In genomic region chr9:129669946-129670345, GRCh38 we compare ENCODE assay signal across 2 cellular contexts.
TF ChIP-seq lines count a peak whose summit lies in the region.

No MANE protein-coding gene starts in this region.

TF ChIP-seq in IMR-90, 13 proteins besides CTCF, POLR2A, EP300 and RAD21:
- TF ChIP-seq FOS (IDR thresholded peaks at IDR 0.05; ENCODE audit: low read depth, low read length) (no peak), RFX5 (IDR thresholded peaks at IDR 0.05; ENCODE audit: low read depth, low read length) (no peak), SMC3 (IDR thresholded peaks at IDR 0.05; ENCODE audit: low read depth, low read length) (no peak), BHLHE40 (IDR thresholded peaks at IDR 0.05; ENCODE audit: low read depth, low read length) (no peak), CHD1 (IDR thresholded peaks at IDR 0.05; ENCODE audit: low read depth, low read length) (no peak), RCOR1 (IDR thresholded peaks at IDR 0.05; ENCODE audit: insufficient replicate concordance, low read length) (no peak), MAFK (IDR thresholded peaks at IDR 0.05; ENCODE audit: low read depth, low read length) (no peak), ELK1 (IDR thresholded peaks at IDR 0.05; ENCODE audit: borderline replicate concordance, low read depth, low read length) (no peak), MAZ (IDR thresholded peaks at IDR 0.05; ENCODE audit: borderline replicate concordance, low read depth, low read length) (no peak), NFE2L2 (IDR thresholded peaks at IDR 0.05; ENCODE audit: low read depth, low read length) (no peak)

TF ChIP-seq in WTC11, 78 proteins besides CTCF, POLR2A, EP300 and RAD21:
- TF ChIP-seq NR2C2 (CRISPR knock-in tag; IDR thresholded peaks at IDR 0.05) (no peak), ZNF532 (CRISPR knock-in tag; IDR thresholded peaks at IDR 0.05; ENCODE audit: borderline replicate concordance) (no peak), ZNF281 (CRISPR knock-in tag; IDR thresholded peaks at IDR 0.05) (no peak), ZNF416 (CRISPR knock-in tag; IDR thresholded peaks at IDR 0.05) (no peak)
- TF ChIP-seq, protein P1, sequence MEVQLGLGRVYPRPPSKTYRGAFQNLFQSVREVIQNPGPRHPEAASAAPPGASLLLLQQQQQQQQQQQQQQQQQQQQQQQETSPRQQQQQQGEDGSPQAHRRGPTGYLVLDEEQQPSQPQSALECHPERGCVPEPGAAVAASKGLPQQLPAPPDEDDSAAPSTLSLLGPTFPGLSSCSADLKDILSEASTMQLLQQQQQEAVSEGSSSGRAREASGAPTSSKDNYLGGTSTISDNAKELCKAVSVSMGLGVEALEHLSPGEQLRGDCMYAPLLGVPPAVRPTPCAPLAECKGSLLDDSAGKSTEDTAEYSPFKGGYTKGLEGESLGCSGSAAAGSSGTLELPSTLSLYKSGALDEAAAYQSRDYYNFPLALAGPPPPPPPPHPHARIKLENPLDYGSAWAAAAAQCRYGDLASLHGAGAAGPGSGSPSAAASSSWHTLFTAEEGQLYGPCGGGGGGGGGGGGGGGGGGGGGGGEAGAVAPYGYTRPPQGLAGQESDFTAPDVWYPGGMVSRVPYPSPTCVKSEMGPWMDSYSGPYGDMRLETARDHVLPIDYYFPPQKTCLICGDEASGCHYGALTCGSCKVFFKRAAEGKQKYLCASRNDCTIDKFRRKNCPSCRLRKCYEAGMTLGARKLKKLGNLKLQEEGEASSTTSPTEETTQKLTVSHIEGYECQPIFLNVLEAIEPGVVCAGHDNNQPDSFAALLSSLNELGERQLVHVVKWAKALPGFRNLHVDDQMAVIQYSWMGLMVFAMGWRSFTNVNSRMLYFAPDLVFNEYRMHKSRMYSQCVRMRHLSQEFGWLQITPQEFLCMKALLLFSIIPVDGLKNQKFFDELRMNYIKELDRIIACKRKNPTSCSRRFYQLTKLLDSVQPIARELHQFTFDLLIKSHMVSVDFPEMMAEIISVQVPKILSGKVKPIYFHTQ (CRISPR knock-in tag; IDR thresholded peaks at IDR 0.05) = no peak
- TF ChIP-seq, protein P2, sequence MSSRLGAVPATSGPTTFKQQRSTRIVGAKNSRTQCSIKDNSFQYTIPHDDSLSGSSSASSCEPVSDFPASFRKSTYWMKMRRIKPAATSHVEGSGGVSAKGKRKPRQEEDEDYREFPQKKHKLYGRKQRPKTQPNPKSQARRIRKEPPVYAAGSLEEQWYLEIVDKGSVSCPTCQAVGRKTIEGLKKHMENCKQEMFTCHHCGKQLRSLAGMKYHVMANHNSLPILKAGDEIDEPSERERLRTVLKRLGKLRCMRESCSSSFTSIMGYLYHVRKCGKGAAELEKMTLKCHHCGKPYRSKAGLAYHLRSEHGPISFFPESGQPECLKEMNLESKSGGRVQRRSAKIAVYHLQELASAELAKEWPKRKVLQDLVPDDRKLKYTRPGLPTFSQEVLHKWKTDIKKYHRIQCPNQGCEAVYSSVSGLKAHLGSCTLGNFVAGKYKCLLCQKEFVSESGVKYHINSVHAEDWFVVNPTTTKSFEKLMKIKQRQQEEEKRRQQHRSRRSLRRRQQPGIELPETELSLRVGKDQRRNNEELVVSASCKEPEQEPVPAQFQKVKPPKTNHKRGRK (CRISPR knock-in tag; IDR thresholded peaks at IDR 0.05; ENCODE audit: borderline replicate concordance) = no peak
- TF ChIP-seq, protein P3, sequence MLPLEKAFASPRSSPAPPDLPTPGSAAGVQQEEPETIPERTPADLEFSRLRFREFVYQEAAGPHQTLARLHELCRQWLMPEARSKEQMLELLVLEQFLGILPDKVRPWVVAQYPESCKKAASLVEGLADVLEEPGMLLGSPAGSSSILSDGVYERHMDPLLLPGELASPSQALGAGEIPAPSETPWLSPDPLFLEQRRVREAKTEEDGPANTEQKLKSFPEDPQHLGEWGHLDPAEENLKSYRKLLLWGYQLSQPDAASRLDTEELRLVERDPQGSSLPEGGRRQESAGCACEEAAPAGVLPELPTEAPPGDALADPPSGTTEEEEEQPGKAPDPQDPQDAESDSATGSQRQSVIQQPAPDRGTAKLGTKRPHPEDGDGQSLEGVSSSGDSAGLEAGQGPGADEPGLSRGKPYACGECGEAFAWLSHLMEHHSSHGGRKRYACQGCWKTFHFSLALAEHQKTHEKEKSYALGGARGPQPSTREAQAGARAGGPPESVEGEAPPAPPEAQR (CRISPR knock-in tag; IDR thresholded peaks at IDR 0.05) = no peak
TF ChIP-seq in WTC11: peak in this region for 0.
